In the genomic region with DNA sequence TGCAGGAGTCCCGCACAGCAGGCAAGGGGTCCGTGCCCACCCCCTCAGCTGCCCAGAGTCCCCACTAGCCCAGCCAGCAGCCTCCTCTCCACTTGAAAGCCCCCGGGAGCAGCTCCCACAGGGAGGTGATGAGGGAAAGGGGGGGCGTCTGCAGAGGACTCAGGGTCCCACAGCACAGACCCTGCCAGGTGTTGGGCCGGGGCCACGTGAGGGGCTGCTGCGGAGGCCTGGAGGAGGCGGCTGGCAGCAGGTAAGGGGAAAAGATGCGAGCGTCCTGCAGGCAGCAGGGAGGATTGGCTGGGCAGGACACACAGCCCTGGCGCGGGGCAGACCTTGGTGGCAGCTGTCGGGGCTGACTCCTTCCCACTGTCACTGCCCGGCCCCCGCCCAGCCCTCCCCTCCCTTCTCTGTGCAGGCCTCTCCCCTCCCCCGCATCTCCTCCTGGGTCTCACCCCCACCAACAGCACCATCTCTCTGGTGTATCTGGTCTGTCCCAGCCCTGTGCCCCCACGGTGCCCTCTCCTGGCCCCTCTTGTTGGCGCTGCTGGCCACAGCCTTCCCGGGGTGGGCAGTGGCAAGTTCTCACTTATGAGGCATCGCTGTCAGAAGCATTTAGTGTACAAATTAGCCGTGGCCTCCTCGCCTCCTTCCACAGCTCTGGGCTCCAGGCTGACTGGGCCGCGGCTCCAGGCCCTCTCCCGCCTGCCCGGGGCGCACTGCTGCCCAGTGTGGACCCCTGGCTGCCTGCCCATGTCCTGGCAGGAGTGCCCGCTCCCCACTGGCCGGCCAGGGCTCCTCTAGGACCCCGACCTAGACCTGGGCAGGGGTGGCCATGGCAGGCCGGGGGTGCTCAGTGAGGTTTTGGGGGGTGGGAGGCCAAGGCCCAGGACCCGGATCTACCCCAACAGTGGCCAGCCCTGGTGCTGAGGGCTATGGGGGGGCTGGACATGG, we compare ENCODE assay signal across 27 cellular contexts. TPM values are rescaled to one million over a fixed set of nuclear protein-coding genes. Genes with fewer than 3 reads are reported as not detected.
DNase-seq lines count a peak whose midpoint lies in the region; ATAC-seq and TF ChIP-seq lines count a peak whose summit lies in the region.
"Had no signal": no experiment of that assay in that cellular context is flagged by ENCODE, and none has a peak within 500 bp of the region (broad histone marks: within the 10 kb centered on the region; RNA-seq: fewer than 3 reads in every experiment).

No MANE protein-coding gene starts in this region.

- no peak overlapping the region for H3K14ac ChIP-seq in IMR-90 (replicated peaks; ENCODE audit: low read depth, low read length)

- peak overlapping the region; percentile 42 for H3K4me2 ChIP-seq in BLaER1
- H3K4me2 ChIP-seq in IMR-90 (ENCODE audit: low read depth, low read length), result no peak overlapping the region

- H4K20me1 ChIP-seq in BLaER1, result peaks cover 58% of the 10 kb centered on the region
- 0 out of 2 replicates have a peak, but pooled peaks cover 9% of the 10 kb centered on the region for H4K20me1 ChIP-seq in IMR-90 (ENCODE audit: insufficient read depth, low read length)

- H2BK120ac ChIP-seq in IMR-90 (ENCODE audit: low read depth, low read length), result no peak overlapping the region

- CTCF ChIA-PET in IMR-90 (lab: Yijun Ruan, JAX), result no interaction called here

- dilution Hi-C loops in IMR-90 (cut with HindIII; ENCODE audit: low sequenced_read_pairs, unreplicated experiment), result no loop called here

- H3K27me3 Mint-ChIP-seq in nephron progenitor cell (ENCODE audit: low read depth, poor library complexity), result peaks cover 25% of the 10 kb centered on the region

- no peak overlapping the region for H3K18ac ChIP-seq in IMR-90 (ENCODE audit: low read depth, low read length)

- no peak overlapping the region for H3K27ac Mint-ChIP-seq in nephron progenitor cell
- H3K27ac Mint-ChIP-seq: activated naive CD4-positive, alpha-beta T cell treated with anti-CD3 and anti-CD28 coated beads, Interleukin-2, amount 10 ng/mL, durations not matched to agents 7 days and 5 days; activated T-cell treated with anti-CD3 and anti-CD28 coated beads, Interleukin-2, amount 50 U/mL, for 72 hours; CD8-positive, alpha-beta memory T cell; IgD-negative memory B cell; natural killer cell treated with Interleukin-12 subunit alpha and Interleukin-12 subunit beta and Interleukin-15 and Interleukin-18, amount 100 ng/mL, for 72 hours had no signal

- peaks cover 28% of the 10 kb centered on the region for H3K27me3 ChIP-seq in BLaER1
- H3K27me3 ChIP-seq in IMR-90 (ENCODE audit: control insufficient read depth, insufficient read depth, low read length), result peaks cover 29% of the 10 kb centered on the region
- H3K27me3 ChIP-seq in brain microvascular endothelial cell (replicated peaks), result peaks cover 22% of the 10 kb centered on the region

- no peak for TF ChIP-seq CTCF in IMR-90 (conservative IDR thresholded peaks at IDR 0.05; ENCODE audit: low read depth, low read length)
- peak; percentile 3 for TF ChIP-seq CTCF in brain microvascular endothelial cell (IDR thresholded peaks at IDR 0.05; ENCODE audit: low read depth, low read length, missing control alignments)
- TF ChIP-seq CTCF in nephron progenitor cell (IDR thresholded peaks at IDR 0.05), result no peak

- H2AK5ac ChIP-seq in IMR-90 (ENCODE audit: low read depth, low read length), result no peak overlapping the region

- no peak for TF ChIP-seq POLR2A in IMR-90 (IDR thresholded peaks at IDR 0.05; ENCODE audit: low read depth, low read length)

- H2BK15ac ChIP-seq in IMR-90 (ENCODE audit: low read depth, low read length), result no peak overlapping the region

- no peaks in the 10 kb centered on the region for H3K9me3 ChIP-seq in BLaER1
- H3K9me3 ChIP-seq in IMR-90 (ENCODE audit: control insufficient read depth, insufficient read depth, low read length), result no peaks in the 10 kb centered on the region
- H3K9me3 ChIP-seq: left lung, MG63 had no signal

- H3K4me3 Mint-ChIP-seq in nephron progenitor cell, result no peak overlapping the region
- H3K4me3 Mint-ChIP-seq: activated naive CD4-positive, alpha-beta T cell treated with anti-CD3 and anti-CD28 coated beads, Interleukin-2, amount 10 ng/mL, durations not matched to agents 7 days and 5 days; activated T-cell treated with anti-CD3 and anti-CD28 coated beads, Interleukin-2, amount 50 U/mL, for 72 hours; CD8-positive, alpha-beta memory T cell; IgD-negative memory B cell; natural killer cell treated with Interleukin-12 subunit alpha and Interleukin-12 subunit beta and Interleukin-15 and Interleukin-18, amount 100 ng/mL, for 72 hours had no signal

- no peak overlapping the region for H4K8ac ChIP-seq in IMR-90 (ENCODE audit: low read depth in 2 of 2, low read length in 2 of 2)

- WGBS in IMR-90 (ENCODE audit: extremely low coverage in 2 of 2, insufficient read length in 1 of 2), 2 experiments, result 90% methylated on average over 11 of the region's 32 CpGs; no CpG with 5 or more reads in 1 of the 2 experiments

- TF ChIP-seq RAD21 in IMR-90 (IDR thresholded peaks at IDR 0.05; ENCODE audit: low read length), result no peak

- H3K4me1 ChIP-seq in BLaER1 (peaks cover 57% of the 10 kb centered on the region), IMR-90 (ENCODE audit: control insufficient read depth, insufficient read depth, low read length) (0 out of 2 replicates have a peak, but pooled peaks cover 3% of the 10 kb centered on the region)

- no peak overlapping the region for H3K27ac ChIP-seq in BLaER1
- no peak overlapping the region for H3K27ac ChIP-seq in IMR-90 (ENCODE audit: insufficient read depth, low read length)
- H3K27ac ChIP-seq in brain microvascular endothelial cell, result no peak overlapping the region
- H3K27ac ChIP-seq: HL-60, left lung, parathyroid adenoma had no signal

- H3K4me1 Mint-ChIP-seq in nephron progenitor cell, result peaks cover 15% of the 10 kb centered on the region
- H3K4me1 Mint-ChIP-seq: activated naive CD4-positive, alpha-beta T cell treated with anti-CD3 and anti-CD28 coated beads, Interleukin-2, amount 10 ng/mL, durations not matched to agents 7 days and 5 days; CD8-positive, alpha-beta memory T cell had no signal

- no peaks in the 10 kb centered on the region; a peak in 1 of 4 replicates for H3K79me1 ChIP-seq in IMR-90 (ENCODE audit: low read depth in 1 of 2, low read length in 2 of 2)

- no peak overlapping the region for H3K4ac ChIP-seq in IMR-90 (ENCODE audit: low read depth, low read length)

- H3K9me1 ChIP-seq in IMR-90 (ENCODE audit: insufficient read depth, low read length), result no peaks in the 10 kb centered on the region

- no peak overlapping the region for H3K4me3 ChIP-seq in BLaER1
- no peak overlapping the region for H3K4me3 ChIP-seq in IMR-90 (ENCODE audit: insufficient read depth, low read depth, low read length)
- no peak overlapping the region for H3K4me3 ChIP-seq in brain microvascular endothelial cell (ENCODE audit: low read depth, low read length)
- H3K4me3 ChIP-seq: left lung, MG63 had no signal

- intact Hi-C loops in IMR-90 (cut with micrococcal nuclease), result no loop called here

- H2AK9ac ChIP-seq in IMR-90 (replicated peaks; ENCODE audit: low read depth, low read length, poor library complexity), result peak overlapping the region; percentile 70

- H2AFZ ChIP-seq in IMR-90 (replicated peaks; ENCODE audit: low read length, poor library complexity), result no peak overlapping the region
- H2AFZ ChIP-seq: parathyroid adenoma had no signal

- H3K23ac ChIP-seq in IMR-90 (ENCODE audit: low read depth, low read length), result no peak overlapping the region

- POLR2A ChIA-PET in IMR-90 (lab: Charles Lee; ENCODE audit: unreplicated experiment), result no interaction called here

- peaks cover 38% of the 10 kb centered on the region for H3K36me3 ChIP-seq in BLaER1
- H3K36me3 ChIP-seq in IMR-90 (ENCODE audit: control insufficient read depth, insufficient read depth, low read length), result peaks cover 14% of the 10 kb centered on the region
- peaks cover 11% of the 10 kb centered on the region for H3K36me3 ChIP-seq in brain microvascular endothelial cell (replicated peaks)

- BruUV-seq in IMR-90 (replicated peaks; lab: Mats Ljungman, UMichigan), result no TSS peak

- H2BK20ac ChIP-seq in IMR-90 (ENCODE audit: low read depth, low read length), result no peak overlapping the region

- H4K5ac ChIP-seq in IMR-90 (ENCODE audit: low read depth, low read length), result no peak overlapping the region

- DNase-seq in IMR-90 (no peak), brain microvascular endothelial cell (no peak), nephron progenitor cell (peak; percentile 35), pons (ENCODE audit: low spot score) (no peak), hepatic stellate cell (ENCODE audit: low spot score) (no peak), NCI-H1930 (lab: John Stamatoyannopoulos, UW) (no peak)
- DNase-seq: activated CD4-positive, alpha-beta T cell treated with anti-CD3 and anti-CD28 coated beads for 4 hours; activated naive CD4-positive, alpha-beta T cell treated with anti-CD3 and anti-CD28 coated beads, Interleukin-2, amount 10 ng/mL, durations not matched to agents 7 days and 5 days; activated T-cell treated with anti-CD3 and anti-CD28 coated beads, Interleukin-2, amount 50 U/mL, for 72 hours; CD8-positive, alpha-beta memory T cell; DMS79; head of caudate nucleus; left lung; MG63; NCI-H146; NCI-H526 treated with DMSO at 0.1 percent for 48 hours; Right ventricle myocardium superior; stimulated activated CD4-positive, alpha-beta T cell treated with anti-CD3 and anti-CD28 coated beads, Interleukin-1b, Interleukin-23, amount 100 ng/mL, for 48 hours had no signal

- no peak for ATAC-seq in IMR-90 (ENCODE audit: low read depth)
- ATAC-seq: activated T-cell treated with anti-CD3 and anti-CD28 coated beads, Interleukin-2, amount 50 U/mL, for 72 hours; left lung had no signal

- no peak overlapping the region for H2BK5ac ChIP-seq in IMR-90 (ENCODE audit: low read depth, low read length, poor library complexity, severe bottlenecking)

- H4K91ac ChIP-seq in IMR-90 (ENCODE audit: insufficient read depth, low read depth, low read length), result no peak overlapping the region

- no peak overlapping the region for H3K56ac ChIP-seq in IMR-90 (ENCODE audit: extremely low read depth, insufficient read depth, low read length)

- no peaks in the 10 kb centered on the region for H3K9me3 Mint-ChIP-seq in nephron progenitor cell
- H3K9me3 Mint-ChIP-seq: activated naive CD4-positive, alpha-beta T cell treated with anti-CD3 and anti-CD28 coated beads, Interleukin-2, amount 10 ng/mL, durations not matched to agents 7 days and 5 days; activated T-cell treated with anti-CD3 and anti-CD28 coated beads, Interleukin-2, amount 50 U/mL, for 72 hours; CD8-positive, alpha-beta memory T cell; IgD-negative memory B cell; natural killer cell treated with Interleukin-12 subunit alpha and Interleukin-12 subunit beta and Interleukin-15 and Interleukin-18, amount 100 ng/mL, for 72 hours had no signal

- in situ Hi-C loops in IMR-90 (cut with MboI; ENCODE audit: low sequenced_read_pairs) (no loop called here), brain microvascular endothelial cell (cut with HindIII; ENCODE audit: low pct_ligation_motif_present, low sequenced_read_pairs) (no loop called here)

- H3K9ac ChIP-seq in BLaER1, result no peak overlapping the region
- no peak overlapping the region for H3K9ac ChIP-seq in IMR-90 (ENCODE audit: low read depth, low read length)
- H3K9ac ChIP-seq: parathyroid adenoma had no signal

- peaks cover 4% of the 10 kb centered on the region for H3K36me3 Mint-ChIP-seq in nephron progenitor cell (ENCODE audit: low read depth)
- H3K36me3 Mint-ChIP-seq: natural killer cell treated with Interleukin-12 subunit alpha and Interleukin-12 subunit beta and Interleukin-15 and Interleukin-18, amount 100 ng/mL, for 72 hours had no signal

RNA-seq across cellular contexts. Expression of gene PRR35, which starts 4.4 kb away (rescaled TPM):
- total RNA-seq in IMR-90 (2012; rRNA removed), result not detected in 2 replicates
- polyA plus RNA-seq in IMR-90 (2012; rRNA removed), result not detected in 2 replicates
- polyA plus RNA-seq in IMR-90 (2012; cell fraction: cytosol; rRNA removed), result not detected in 2 replicates
- 0.05 and 0.09 TPM in 2 replicates for polyA plus RNA-seq in IMR-90 (2012; cell fraction: nucleus; rRNA removed; ENCODE audit: low replicate concordance)
- total RNA-seq: activated CD8-positive, alpha-beta memory T cell treated with anti-CD3 and anti-CD28 coated beads for 36 hours; cardiac septum; CD8-positive, alpha-beta memory T cell; dermis microvascular lymphatic vessel endothelial cell; left lung; Right ventricle myocardium superior; skeletal muscle tissue had no signal
- polyA plus RNA-seq: CD8-positive, alpha-beta memory T cell; IgD-negative memory B cell had no signal

RNA-seq across cellular contexts. Expression of gene NHLRC4, which starts 11.0 kb away (rescaled TPM):
- 0.56 and 0.72 TPM in 2 replicates for total RNA-seq in IMR-90 (2012; rRNA removed)
- 0.65 and 0.84 TPM in 2 replicates for polyA plus RNA-seq in IMR-90 (2012; rRNA removed)
- polyA plus RNA-seq in IMR-90 (2012; cell fraction: cytosol; rRNA removed), result 0.76 and 1.4 TPM in 2 replicates
- 1.3 and 2.4 TPM in 2 replicates for polyA plus RNA-seq in IMR-90 (2012; cell fraction: nucleus; rRNA removed; ENCODE audit: low replicate concordance)

RNA-seq across cellular contexts. Expression of gene PIGQ, which starts 14.0 kb away (rescaled TPM):
- total RNA-seq in IMR-90 (2012; rRNA removed), result 5.9 and 7.2 TPM in 2 replicates
- 36.8 and 40.5 TPM in 2 replicates for polyA plus RNA-seq in IMR-90 (2012; rRNA removed)
- polyA plus RNA-seq in IMR-90 (2012; cell fraction: cytosol; rRNA removed), result 16.5 and 38.0 TPM in 2 replicates
- 111 and 325 TPM in 2 replicates for polyA plus RNA-seq in IMR-90 (2012; cell fraction: nucleus; rRNA removed; ENCODE audit: low replicate concordance)

RNA-seq across cellular contexts. Expression of gene CAPN15, which starts 28.3 kb away (rescaled TPM):
- 9.3 and 11.4 TPM in 2 replicates for total RNA-seq in IMR-90 (2012; rRNA removed)
- polyA plus RNA-seq in IMR-90 (2012; rRNA removed), result 24.3 and 36.0 TPM in 2 replicates
- polyA plus RNA-seq in IMR-90 (2012; cell fraction: cytosol; rRNA removed), result 13.9 and 31.3 TPM in 2 replicates
- 73.5 and 220 TPM in 2 replicates for polyA plus RNA-seq in IMR-90 (2012; cell fraction: nucleus; rRNA removed; ENCODE audit: low replicate concordance)

RNA-seq across cellular contexts. Expression of gene RAB40C, which starts 34.1 kb away (rescaled TPM):
- total RNA-seq in IMR-90 (2012; rRNA removed), result 6.8 and 6.9 TPM in 2 replicates
- 13.7 and 15.3 TPM in 2 replicates for polyA plus RNA-seq in IMR-90 (2012; rRNA removed)
- polyA plus RNA-seq in IMR-90 (2012; cell fraction: cytosol; rRNA removed), result 11.0 and 21.8 TPM in 2 replicates
- 26.4 and 67.6 TPM in 2 replicates for polyA plus RNA-seq in IMR-90 (2012; cell fraction: nucleus; rRNA removed; ENCODE audit: low replicate concordance)
